29 cellular contexts compared by ENCODE assay signal in genomic region chr16:54597222-54597621, GRCh38.
"Had no signal": no experiment of that assay in that cellular context is flagged by ENCODE, and none has a peak within 500 bp of the region (broad histone marks: within the 10 kb centered on the region; RNA-seq: fewer than 3 reads in every experiment).

No MANE protein-coding gene starts in this region.

- H3K4me3 ChIP-seq: ovary, psoas muscle, right lobe of liver, sigmoid colon, stomach, thoracic aorta, thyroid gland, tibial nerve, upper lobe of left lung, uterus had no signal

- H3K27me3 ChIP-seq: ovary, right lobe of liver, thyroid gland, upper lobe of left lung, uterus had no signal

- H3K4me3 Mint-ChIP-seq: naive thymus-derived CD4-positive, alpha-beta T cell; natural killer cell; nephron; stimulated activated effector memory CD8-positive, alpha-beta T cell treated with anti-CD3 and anti-CD28 coated beads, Interleukin-12 subunit alpha, Interleukin-12 subunit beta, amount 100 ng/mL, for 72 hours; stimulated activated naive B cell treated with anti-CD40 and anti-IgM and Interleukin-4, amounts not matched to agents 10 μg/mL and 1 μg/mL and 100 μg/mL, for 72 hours; stimulated activated naive CD8-positive, alpha-beta T cell treated with anti-CD3 and anti-CD28 coated beads, Interleukin-15, Interleukin-2, amounts not matched to agents 100 ng/mL and 50 ng/mL, for 24 hours had no signal

- H3K36me3 Mint-ChIP-seq: natural killer cell; stimulated activated effector memory CD8-positive, alpha-beta T cell treated with anti-CD3 and anti-CD28 coated beads, Interleukin-12 subunit alpha, Interleukin-12 subunit beta, amount 100 ng/mL, for 72 hours; stimulated activated naive B cell treated with anti-CD40 and anti-IgM and Interleukin-4, amounts not matched to agents 10 μg/mL and 1 μg/mL and 100 μg/mL, for 72 hours had no signal

- ATAC-seq: naive thymus-derived CD4-positive, alpha-beta T cell; natural killer cell; psoas muscle; right cardiac atrium; right lobe of liver; stimulated activated effector memory CD8-positive, alpha-beta T cell treated with anti-CD3 and anti-CD28 coated beads, Interleukin-12 subunit alpha, Interleukin-12 subunit beta, amount 100 ng/mL, for 72 hours; stimulated activated naive B cell treated with anti-CD40 and anti-IgM and Interleukin-4, amounts not matched to agents 10 μg/mL and 1 μg/mL and 100 μg/mL, for 72 hours had no signal

- H3K4me1 ChIP-seq: psoas muscle, right lobe of liver, sigmoid colon, thyroid gland, tibial nerve, upper lobe of left lung, uterus had no signal

- H3K27ac Mint-ChIP-seq: naive thymus-derived CD4-positive, alpha-beta T cell; natural killer cell; nephron; progenitor cell of endocrine pancreas; stimulated activated effector memory CD8-positive, alpha-beta T cell treated with anti-CD3 and anti-CD28 coated beads, Interleukin-12 subunit alpha, Interleukin-12 subunit beta, amount 100 ng/mL, for 72 hours; stimulated activated naive B cell treated with anti-CD40 and anti-IgM and Interleukin-4, amounts not matched to agents 10 μg/mL and 1 μg/mL and 100 μg/mL, for 72 hours; stimulated activated naive CD8-positive, alpha-beta T cell treated with anti-CD3 and anti-CD28 coated beads, Interleukin-15, Interleukin-2, amounts not matched to agents 100 ng/mL and 50 ng/mL, for 24 hours had no signal

- FAIRE-seq: small intestine had no signal

- H2AFZ ChIP-seq: parathyroid adenoma had no signal

- H3K27ac ChIP-seq: neutrophil, ovary, parathyroid adenoma, psoas muscle, right lobe of liver, sigmoid colon, stomach, thoracic aorta, thyroid gland, tibial nerve, upper lobe of left lung, uterus had no signal

- H3K4me1 Mint-ChIP-seq: natural killer cell; nephron; stimulated activated effector memory CD8-positive, alpha-beta T cell treated with anti-CD3 and anti-CD28 coated beads, Interleukin-12 subunit alpha, Interleukin-12 subunit beta, amount 100 ng/mL, for 72 hours; stimulated activated naive B cell treated with anti-CD40 and anti-IgM and Interleukin-4, amounts not matched to agents 10 μg/mL and 1 μg/mL and 100 μg/mL, for 72 hours had no signal

- H3K9ac ChIP-seq: parathyroid adenoma had no signal

- H3K9me3 ChIP-seq: neutrophil, ovary, psoas muscle, right lobe of liver, thoracic aorta, thyroid gland, upper lobe of left lung, uterus had no signal

- H3K79me2 ChIP-seq: parathyroid adenoma had no signal

- DNase-seq: naive thymus-derived CD4-positive, alpha-beta T cell; natural killer cell; nucleus accumbens; ovary; posterior cingulate gyrus; psoas muscle; right cardiac atrium; right lobe of liver; sigmoid colon; small intestine; stimulated activated CD4-positive, alpha-beta T cell treated with anti-CD3 and anti-CD28 coated beads, Interleukin-15, amount 100 ng/mL, for 24 hours; stimulated activated CD4-positive, alpha-beta T cell treated with anti-CD3 and anti-CD28 coated beads, Interleukin-2, amount 100 ng/mL, for 24 hours; stimulated activated CD4-positive, alpha-beta T cell treated with anti-CD3 and anti-CD28 coated beads, Interleukin-2, amount 100 ng/mL, for 48 hours; stimulated activated CD4-positive, alpha-beta T cell treated with anti-CD3 and anti-CD28 coated beads, Interleukin-4, amount 100 ng/mL, for 24 hours; stimulated activated naive B cell treated with anti-CD40 and anti-IgM and Interleukin-4, amounts not matched to agents 10 μg/mL and 1 μg/mL and 100 μg/mL, for 72 hours; stimulated activated naive CD4-positive, alpha-beta T cell treated with Interleukin-2 at 50 U/mL for 16 hours; stomach; thyroid gland; trophoblast cell; uterus had no signal

- H3K36me3 ChIP-seq: neutrophil, ovary, right lobe of liver, sigmoid colon, stomach, thoracic aorta, thyroid gland, tibial nerve, upper lobe of left lung, uterus had no signal
